Comparison of ENCODE assay signal across 7 cellular contexts in genomic region chr22:38656256-38657148, GRCh38. TPM values are rescaled to one million over a fixed set of nuclear protein-coding genes. Genes with fewer than 3 reads are reported as not detected.
DNase-seq lines count a peak whose midpoint lies in the region; ATAC-seq and TF ChIP-seq lines count a peak whose summit lies in the region.

TSS of gene CBY1 (plus strand) at chr22:38656638. CDS start at chr22:38668055, 11,417 bp downstream.
TSS of gene FAM227A (minus strand) at chr22:38656392. CDS start at chr22:38650168, 6,224 bp downstream.

- H3K27me3 Mint-ChIP-seq in brain, result peaks cover 11% of the 10 kb centered on the region

- intact Hi-C loops in sciatic nerve (cut with DNase I), result no loop called here

- peak within 1 kb of the TSS; percentile 99 to 100 (median 100) for H3K27ac Mint-ChIP-seq in brain

- peak within 1 kb of the TSS; percentile 91 to 98 (median 96) for H3K4me3 Mint-ChIP-seq in brain

- H3K9me3 Mint-ChIP-seq in brain, result peaks cover 0 to 12% (median 0%) of the 10 kb centered on the region in 5 experiments

- peaks cover 13% of the 10 kb centered on the region for H3K36me3 Mint-ChIP-seq in brain

- DNase-seq in NCI-H2107 (lab: John Stamatoyannopoulos, UW) (peak; percentile 59), UCSD-AML1 (lab: John Stamatoyannopoulos, UW; ENCODE audit: unreplicated experiment) (peak; percentile 92), iPS DF 4.7 (ENCODE audit: extremely low read depth, low spot score) (peak; percentile 79), sciatic nerve (ENCODE audit: low spot score) (peak; percentile 91)

- ATAC-seq in GM18517 (IDR thresholded peaks at IDR 0.05; ENCODE audit: unreplicated experiment) (peak; percentile 70), HG03060 (IDR thresholded peaks at IDR 0.05; ENCODE audit: low read depth, unreplicated experiment) (peak; percentile 51), sciatic nerve (peak; percentile 97)

- H3K4me1 Mint-ChIP-seq in brain, result peaks cover 36% of the 10 kb centered on the region

- no peak for TF ChIP-seq CTCF in brain (conservative IDR thresholded peaks at IDR 0.05)

RNA-seq across cellular contexts. Expression of gene CBY1, which starts in this region (rescaled TPM):
- 57.4 TPM for polyA plus RNA-seq in brain (ENCODE audit: insufficient read depth, low read depth, low replicate concordance)
- total RNA-seq in sciatic nerve, result 31.4 TPM

RNA-seq across cellular contexts. Expression of gene FAM227A, which starts in this region (rescaled TPM):
- polyA plus RNA-seq in brain (ENCODE audit: insufficient read depth, low read depth, low replicate concordance), result 2.1 TPM
- 2.9 TPM for total RNA-seq in sciatic nerve

Comparison
In these comparisons a context has a peak if more than half of its experiments do, and no peak if none do; other contexts are left out.
1. Peak in every context shown above with its lines: DNase-seq and ATAC-seq.